ENCODE assay signal across 6 cellular contexts in the genomic region with DNA sequence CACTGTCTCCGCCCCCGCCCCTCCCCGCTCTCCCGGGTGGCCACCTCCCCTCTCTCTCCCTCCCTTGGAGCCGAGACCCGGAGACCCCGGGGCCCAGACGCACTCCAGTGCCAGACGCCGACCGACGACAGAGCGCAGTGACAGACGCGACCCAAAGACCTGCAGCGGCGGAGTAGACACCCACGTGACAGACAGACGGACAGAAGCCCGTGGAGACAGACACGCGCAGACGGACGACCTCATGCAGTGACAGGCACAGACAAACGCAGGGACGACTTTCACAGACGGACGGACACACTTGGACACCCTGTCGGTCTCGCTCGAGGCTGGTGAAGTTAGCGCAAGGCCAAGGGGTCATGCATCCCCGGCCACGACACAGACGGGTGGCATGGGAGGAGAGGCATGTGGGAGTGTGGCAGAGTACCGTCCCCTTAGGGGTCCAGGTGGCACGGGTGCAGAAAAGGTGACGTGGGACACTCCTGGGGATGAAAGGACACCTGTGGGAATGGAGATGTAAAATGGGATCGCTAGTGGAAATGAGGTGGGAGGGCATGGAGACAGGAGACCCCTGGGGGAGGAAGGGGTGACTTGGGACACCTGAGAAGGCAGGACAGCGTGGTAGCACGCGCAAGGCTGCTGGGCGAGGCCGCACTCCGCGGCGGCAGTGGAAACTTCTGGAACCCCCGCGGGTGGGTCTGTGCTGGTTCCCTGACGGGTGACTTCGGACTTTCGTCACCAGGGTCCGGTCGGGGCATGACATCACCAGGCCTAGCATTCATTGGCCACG. TPM values are rescaled to one million over a fixed set of nuclear protein-coding genes. Genes with fewer than 3 reads are reported as not detected.
DNase-seq lines count a peak whose midpoint lies in the region; ATAC-seq and TF ChIP-seq lines count a peak whose summit lies in the region.

No MANE protein-coding gene starts in this region.

- TF ChIP-seq CTCF in OCI-LY1 (IDR thresholded peaks at IDR 0.05; ENCODE audit: low read length) (no peak), heart left ventricle (IDR thresholded peaks at IDR 0.05) (no peak)

- no peak overlapping the region for H3K4me3 ChIP-seq in OCI-LY1 (ENCODE audit: low read depth, low read length, poor library complexity, severe bottlenecking)
- H3K4me3 ChIP-seq in heart left ventricle = peak overlapping the region; percentile 3 to 61 (median 53)

- H3K9me3 ChIP-seq in OCI-LY1 (ENCODE audit: low read length) (no peaks in the 10 kb centered on the region), heart left ventricle (no peaks in the 10 kb centered on the region)

- peak overlapping the region; percentile 32; the same call in 1 of the 2 replicates for H3K4me2 ChIP-seq in OCI-LY1 (ENCODE audit: low read length)

- peaks cover 46% of the 10 kb centered on the region for H3K27me3 Mint-ChIP-seq in stimulated activated naive CD8-positive, alpha-beta T cell treated with anti-CD3 and anti-CD28 coated beads, Interleukin-15, Interleukin-2, amounts not matched to agents 100 ng/mL and 50 ng/mL, for 24 hours

- no peaks in the 10 kb centered on the region for H3K9me2 ChIP-seq in OCI-LY1 (ENCODE audit: low read depth, low read length)

- WGBS in heart left ventricle, 4 donors = 4 to 8% (median 5%) methylated on average over 24 to 54 of the region's 55 CpGs

- H4K20me1 ChIP-seq in OCI-LY1 (ENCODE audit: insufficient read depth, low read length) = no peaks in the 10 kb centered on the region

- intact Hi-C loops in heart left ventricle (cut with DNase I) = loop anchor here (2.0 to 10.0 kb wide), 9 partner anchors 161 to 399 kb away; no protein-coding TSS in a partner anchor

- no peaks in the 10 kb centered on the region for H3F3A ChIP-seq in OCI-LY1 (ENCODE audit: insufficient read depth, low read length)

- H3K27ac Mint-ChIP-seq in stimulated activated naive CD8-positive, alpha-beta T cell treated with anti-CD3 and anti-CD28 coated beads, Interleukin-15, Interleukin-2, amounts not matched to agents 100 ng/mL and 50 ng/mL, for 24 hours = no peak overlapping the region

- H3K79me2 ChIP-seq in OCI-LY1 (ENCODE audit: insufficient read depth, low read length) = no peaks in the 10 kb centered on the region

- peak in 2 of 4 donors; percentile 25 to 39 for ATAC-seq in heart left ventricle
- ATAC-seq in HG02938 (IDR thresholded peaks at IDR 0.05; ENCODE audit: unreplicated experiment) = no peak

- no peaks in the 10 kb centered on the region for H3K9me3 Mint-ChIP-seq in stimulated activated naive CD8-positive, alpha-beta T cell treated with anti-CD3 and anti-CD28 coated beads, Interleukin-15, Interleukin-2, amounts not matched to agents 100 ng/mL and 50 ng/mL, for 24 hours

- H3K36me3 ChIP-seq in OCI-LY1 (ENCODE audit: insufficient read depth, low read length) (no peaks in the 10 kb centered on the region), heart left ventricle (no peaks in the 10 kb centered on the region)

- H3K9ac ChIP-seq in OCI-LY1 (ENCODE audit: low read length) = no peak overlapping the region

- no peak overlapping the region for H2AFZ ChIP-seq in OCI-LY1 (ENCODE audit: low read length)

- H3K27me3 ChIP-seq in OCI-LY1 (ENCODE audit: insufficient read depth, low read length) = peaks cover 5% of the 10 kb centered on the region
- peaks cover 21 to 68% (median 41%) of the 10 kb centered on the region in 9 donors for H3K27me3 ChIP-seq in heart left ventricle

- DNase-seq in COR-L47 (lab: John Stamatoyannopoulos, UW) (peak; percentile 23), heart left ventricle (peak in 2 of 5 donors; percentile 61 to 76)
- no peak for DNase-seq in stimulated activated CD4-positive, alpha-beta T cell treated with anti-CD3 and anti-CD28 coated beads, Interleukin-12 subunit alpha, Interleukin-12 subunit beta, amount 100 ng/mL, for 4 hours

- H3K4me1 Mint-ChIP-seq in stimulated activated naive CD8-positive, alpha-beta T cell treated with anti-CD3 and anti-CD28 coated beads, Interleukin-15, Interleukin-2, amounts not matched to agents 100 ng/mL and 50 ng/mL, for 24 hours (ENCODE audit: low read depth) = peaks cover 13% of the 10 kb centered on the region

- peak overlapping the region; percentile 80 for H3K4me3 Mint-ChIP-seq in stimulated activated naive CD8-positive, alpha-beta T cell treated with anti-CD3 and anti-CD28 coated beads, Interleukin-15, Interleukin-2, amounts not matched to agents 100 ng/mL and 50 ng/mL, for 24 hours

- H3K36me3 Mint-ChIP-seq in stimulated activated naive CD8-positive, alpha-beta T cell treated with anti-CD3 and anti-CD28 coated beads, Interleukin-15, Interleukin-2, amounts not matched to agents 100 ng/mL and 50 ng/mL, for 24 hours (ENCODE audit: low read depth) = no peaks in the 10 kb centered on the region

- H3K4me1 ChIP-seq in OCI-LY1 (ENCODE audit: insufficient read depth, low read length, severe bottlenecking) (peaks cover 14% of the 10 kb centered on the region), heart left ventricle (peaks cover 2 to 32% (median 17%) of the 10 kb centered on the region in 12 donors)

- H3K27ac ChIP-seq in OCI-LY1 (ENCODE audit: low read depth, low read length, poor library complexity, severe bottlenecking) (no peak overlapping the region), heart left ventricle (peak overlapping the region in 4 of 12 donors; percentile 8 to 54 (median 50))

- no peak for TF ChIP-seq POLR2A in heart left ventricle (IDR thresholded peaks at IDR 0.05)

RNA-seq across cellular contexts. Expression of a gene that starts 0.5 kb away (rescaled TPM):
- total RNA-seq in heart left ventricle = 1 to 10 TPM in 4 of 9 donors, under 1 TPM in 5; 0.44 to 2.1 (median 0.78) TPM
- polyA plus RNA-seq in heart left ventricle = under 1 TPM; 0.58 to 0.69 TPM

RNA-seq across cellular contexts. Expression of a gene that starts 6.6 kb away (rescaled TPM):
- 1 to 10 TPM; 1.0 to 3.4 (median 1.6) TPM for total RNA-seq in heart left ventricle
- polyA plus RNA-seq in heart left ventricle = 1 to 10 TPM; 3.4 TPM

RNA-seq across cellular contexts. Expression of a gene that starts 21.2 kb away (rescaled TPM):
- total RNA-seq in heart left ventricle = 10 to 100 TPM; 31.0 to 62.2 (median 49.5) TPM
- polyA plus RNA-seq in heart left ventricle = 10 to 100 TPM; 38.0 to 49.7 TPM

RNA-seq across cellular contexts. Expression of a gene that starts 29.0 kb away (rescaled TPM):
- 10 to 100 TPM in 8 of 9 donors, 1 to 10 TPM in 1; 9.2 to 37.3 (median 17.1) TPM for total RNA-seq in heart left ventricle
- polyA plus RNA-seq in heart left ventricle = 10 to 100 TPM; 10.6 to 23.1 TPM

RNA-seq across cellular contexts. Expression of a gene that starts 43.6 kb away (rescaled TPM):
- 10 to 100 TPM in 1 of 9 donors, 1 to 10 TPM in 8; 4.6 to 23.6 (median 7.0) TPM for total RNA-seq in heart left ventricle
- 10 to 100 TPM in 1 of 2 donors, 1 to 10 TPM in 1; 6.4 to 10.5 TPM for polyA plus RNA-seq in heart left ventricle
